1 cellular context compared by ENCODE assay signal in the genomic region with DNA sequence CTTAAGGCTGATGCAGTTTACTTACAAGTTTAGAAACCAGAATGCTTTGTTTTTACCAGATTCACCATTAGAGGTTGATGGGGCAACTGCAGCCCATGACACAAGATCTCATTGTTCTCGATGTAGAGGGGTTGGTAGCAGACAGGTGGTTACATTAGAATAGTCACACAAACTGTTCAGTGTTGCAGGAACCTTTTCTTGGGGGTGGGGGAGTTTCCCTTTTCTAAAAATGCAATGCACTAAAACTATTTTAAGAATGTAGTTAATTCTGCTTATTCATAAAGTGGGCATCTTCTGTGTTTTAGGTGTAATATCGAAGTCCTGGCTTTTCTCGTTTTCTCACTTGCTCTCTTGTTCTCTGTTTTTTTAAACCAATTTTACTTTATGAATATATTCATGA.
TF ChIP-seq lines count a peak whose summit lies in the region.

No MANE protein-coding gene starts in this region.

TF ChIP-seq in WTC11, 78 proteins besides CTCF, POLR2A, EP300 and RAD21 (continued from another document):
- TF ChIP-seq, protein P1, sequence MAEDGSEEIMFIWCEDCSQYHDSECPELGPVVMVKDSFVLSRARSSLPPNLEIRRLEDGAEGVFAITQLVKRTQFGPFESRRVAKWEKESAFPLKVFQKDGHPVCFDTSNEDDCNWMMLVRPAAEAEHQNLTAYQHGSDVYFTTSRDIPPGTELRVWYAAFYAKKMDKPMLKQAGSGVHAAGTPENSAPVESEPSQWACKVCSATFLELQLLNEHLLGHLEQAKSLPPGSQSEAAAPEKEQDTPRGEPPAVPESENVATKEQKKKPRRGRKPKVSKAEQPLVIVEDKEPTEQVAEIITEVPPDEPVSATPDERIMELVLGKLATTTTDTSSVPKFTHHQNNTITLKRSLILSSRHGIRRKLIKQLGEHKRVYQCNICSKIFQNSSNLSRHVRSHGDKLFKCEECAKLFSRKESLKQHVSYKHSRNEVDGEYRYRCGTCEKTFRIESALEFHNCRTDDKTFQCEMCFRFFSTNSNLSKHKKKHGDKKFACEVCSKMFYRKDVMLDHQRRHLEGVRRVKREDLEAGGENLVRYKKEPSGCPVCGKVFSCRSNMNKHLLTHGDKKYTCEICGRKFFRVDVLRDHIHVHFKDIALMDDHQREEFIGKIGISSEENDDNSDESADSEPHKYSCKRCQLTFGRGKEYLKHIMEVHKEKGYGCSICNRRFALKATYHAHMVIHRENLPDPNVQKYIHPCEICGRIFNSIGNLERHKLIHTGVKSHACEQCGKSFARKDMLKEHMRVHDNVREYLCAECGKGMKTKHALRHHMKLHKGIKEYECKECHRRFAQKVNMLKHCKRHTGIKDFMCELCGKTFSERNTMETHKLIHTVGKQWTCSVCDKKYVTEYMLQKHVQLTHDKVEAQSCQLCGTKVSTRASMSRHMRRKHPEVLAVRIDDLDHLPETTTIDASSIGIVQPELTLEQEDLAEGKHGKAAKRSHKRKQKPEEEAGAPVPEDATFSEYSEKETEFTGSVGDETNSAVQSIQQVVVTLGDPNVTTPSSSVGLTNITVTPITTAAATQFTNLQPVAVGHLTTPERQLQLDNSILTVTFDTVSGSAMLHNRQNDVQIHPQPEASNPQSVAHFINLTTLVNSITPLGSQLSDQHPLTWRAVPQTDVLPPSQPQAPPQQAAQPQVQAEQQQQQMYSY (CRISPR knock-in tag; IDR thresholded peaks at IDR 0.05): no peak
- TF ChIP-seq GRHL2 (CRISPR knock-in tag; IDR thresholded peaks at IDR 0.05; ENCODE audit: insufficient replicate concordance, severe bottlenecking) (no peak), SP1 (CRISPR knock-in tag; conservative IDR thresholded peaks at IDR 0.05) (no peak), TP53 (CRISPR knock-in tag; IDR thresholded peaks at IDR 0.05) (no peak), ZNF423 (CRISPR knock-in tag; IDR thresholded peaks at IDR 0.05) (no peak), ZNF263 (CRISPR knock-in tag; IDR thresholded peaks at IDR 0.05; ENCODE audit: low read depth) (no peak), TCF7 (CRISPR knock-in tag; IDR thresholded peaks at IDR 0.05; ENCODE audit: low read depth) (no peak), ESRRA (CRISPR knock-in tag; IDR thresholded peaks at IDR 0.05; ENCODE audit: borderline replicate concordance) (no peak)
- TF ChIP-seq, protein P2, sequence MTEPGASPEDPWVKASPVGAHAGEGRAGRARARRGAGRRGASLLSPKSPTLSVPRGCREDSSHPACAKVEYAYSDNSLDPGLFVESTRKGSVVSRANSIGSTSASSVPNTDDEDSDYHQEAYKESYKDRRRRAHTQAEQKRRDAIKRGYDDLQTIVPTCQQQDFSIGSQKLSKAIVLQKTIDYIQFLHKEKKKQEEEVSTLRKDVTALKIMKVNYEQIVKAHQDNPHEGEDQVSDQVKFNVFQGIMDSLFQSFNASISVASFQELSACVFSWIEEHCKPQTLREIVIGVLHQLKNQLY (CRISPR knock-in tag; IDR thresholded peaks at IDR 0.05): no peak
- TF ChIP-seq, protein P3, sequence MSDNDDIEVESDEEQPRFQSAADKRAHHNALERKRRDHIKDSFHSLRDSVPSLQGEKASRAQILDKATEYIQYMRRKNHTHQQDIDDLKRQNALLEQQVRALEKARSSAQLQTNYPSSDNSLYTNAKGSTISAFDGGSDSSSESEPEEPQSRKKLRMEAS (CRISPR knock-in tag; IDR thresholded peaks at IDR 0.05): no peak
- TF ChIP-seq, protein P4, sequence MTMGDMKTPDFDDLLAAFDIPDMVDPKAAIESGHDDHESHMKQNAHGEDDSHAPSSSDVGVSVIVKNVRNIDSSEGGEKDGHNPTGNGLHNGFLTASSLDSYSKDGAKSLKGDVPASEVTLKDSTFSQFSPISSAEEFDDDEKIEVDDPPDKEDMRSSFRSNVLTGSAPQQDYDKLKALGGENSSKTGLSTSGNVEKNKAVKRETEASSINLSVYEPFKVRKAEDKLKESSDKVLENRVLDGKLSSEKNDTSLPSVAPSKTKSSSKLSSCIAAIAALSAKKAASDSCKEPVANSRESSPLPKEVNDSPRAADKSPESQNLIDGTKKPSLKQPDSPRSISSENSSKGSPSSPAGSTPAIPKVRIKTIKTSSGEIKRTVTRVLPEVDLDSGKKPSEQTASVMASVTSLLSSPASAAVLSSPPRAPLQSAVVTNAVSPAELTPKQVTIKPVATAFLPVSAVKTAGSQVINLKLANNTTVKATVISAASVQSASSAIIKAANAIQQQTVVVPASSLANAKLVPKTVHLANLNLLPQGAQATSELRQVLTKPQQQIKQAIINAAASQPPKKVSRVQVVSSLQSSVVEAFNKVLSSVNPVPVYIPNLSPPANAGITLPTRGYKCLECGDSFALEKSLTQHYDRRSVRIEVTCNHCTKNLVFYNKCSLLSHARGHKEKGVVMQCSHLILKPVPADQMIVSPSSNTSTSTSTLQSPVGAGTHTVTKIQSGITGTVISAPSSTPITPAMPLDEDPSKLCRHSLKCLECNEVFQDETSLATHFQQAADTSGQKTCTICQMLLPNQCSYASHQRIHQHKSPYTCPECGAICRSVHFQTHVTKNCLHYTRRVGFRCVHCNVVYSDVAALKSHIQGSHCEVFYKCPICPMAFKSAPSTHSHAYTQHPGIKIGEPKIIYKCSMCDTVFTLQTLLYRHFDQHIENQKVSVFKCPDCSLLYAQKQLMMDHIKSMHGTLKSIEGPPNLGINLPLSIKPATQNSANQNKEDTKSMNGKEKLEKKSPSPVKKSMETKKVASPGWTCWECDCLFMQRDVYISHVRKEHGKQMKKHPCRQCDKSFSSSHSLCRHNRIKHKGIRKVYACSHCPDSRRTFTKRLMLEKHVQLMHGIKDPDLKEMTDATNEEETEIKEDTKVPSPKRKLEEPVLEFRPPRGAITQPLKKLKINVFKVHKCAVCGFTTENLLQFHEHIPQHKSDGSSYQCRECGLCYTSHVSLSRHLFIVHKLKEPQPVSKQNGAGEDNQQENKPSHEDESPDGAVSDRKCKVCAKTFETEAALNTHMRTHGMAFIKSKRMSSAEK (CRISPR knock-in tag; IDR thresholded peaks at IDR 0.05; ENCODE audit: borderline replicate concordance): no peak
